In the genomic region with DNA sequence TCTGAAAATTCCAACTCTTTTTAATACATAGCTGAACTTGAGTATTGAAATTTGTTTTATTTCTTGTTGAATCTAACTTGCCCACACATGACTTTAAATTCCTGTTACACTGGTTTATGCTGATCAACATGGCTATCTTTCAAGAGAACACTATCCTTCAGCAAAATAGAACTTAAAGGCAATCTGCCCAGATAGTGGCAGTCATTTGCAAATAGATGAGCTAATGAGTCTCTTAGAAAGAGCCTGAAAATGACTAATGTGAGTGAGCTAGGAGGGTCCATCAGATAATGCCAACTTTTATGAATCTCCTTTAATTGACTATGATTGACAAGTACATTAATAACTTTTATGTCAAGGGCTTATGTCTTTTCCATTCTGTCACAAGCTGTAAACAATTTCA, we compare ENCODE assay signal across 1 cellular context.
TF ChIP-seq lines count a peak whose summit lies in the region.

No MANE protein-coding gene starts in this region.

TF ChIP-seq in GM23338, 12 proteins besides CTCF, POLR2A, EP300 and RAD21 (continued from another document):
- TF ChIP-seq, protein P1, sequence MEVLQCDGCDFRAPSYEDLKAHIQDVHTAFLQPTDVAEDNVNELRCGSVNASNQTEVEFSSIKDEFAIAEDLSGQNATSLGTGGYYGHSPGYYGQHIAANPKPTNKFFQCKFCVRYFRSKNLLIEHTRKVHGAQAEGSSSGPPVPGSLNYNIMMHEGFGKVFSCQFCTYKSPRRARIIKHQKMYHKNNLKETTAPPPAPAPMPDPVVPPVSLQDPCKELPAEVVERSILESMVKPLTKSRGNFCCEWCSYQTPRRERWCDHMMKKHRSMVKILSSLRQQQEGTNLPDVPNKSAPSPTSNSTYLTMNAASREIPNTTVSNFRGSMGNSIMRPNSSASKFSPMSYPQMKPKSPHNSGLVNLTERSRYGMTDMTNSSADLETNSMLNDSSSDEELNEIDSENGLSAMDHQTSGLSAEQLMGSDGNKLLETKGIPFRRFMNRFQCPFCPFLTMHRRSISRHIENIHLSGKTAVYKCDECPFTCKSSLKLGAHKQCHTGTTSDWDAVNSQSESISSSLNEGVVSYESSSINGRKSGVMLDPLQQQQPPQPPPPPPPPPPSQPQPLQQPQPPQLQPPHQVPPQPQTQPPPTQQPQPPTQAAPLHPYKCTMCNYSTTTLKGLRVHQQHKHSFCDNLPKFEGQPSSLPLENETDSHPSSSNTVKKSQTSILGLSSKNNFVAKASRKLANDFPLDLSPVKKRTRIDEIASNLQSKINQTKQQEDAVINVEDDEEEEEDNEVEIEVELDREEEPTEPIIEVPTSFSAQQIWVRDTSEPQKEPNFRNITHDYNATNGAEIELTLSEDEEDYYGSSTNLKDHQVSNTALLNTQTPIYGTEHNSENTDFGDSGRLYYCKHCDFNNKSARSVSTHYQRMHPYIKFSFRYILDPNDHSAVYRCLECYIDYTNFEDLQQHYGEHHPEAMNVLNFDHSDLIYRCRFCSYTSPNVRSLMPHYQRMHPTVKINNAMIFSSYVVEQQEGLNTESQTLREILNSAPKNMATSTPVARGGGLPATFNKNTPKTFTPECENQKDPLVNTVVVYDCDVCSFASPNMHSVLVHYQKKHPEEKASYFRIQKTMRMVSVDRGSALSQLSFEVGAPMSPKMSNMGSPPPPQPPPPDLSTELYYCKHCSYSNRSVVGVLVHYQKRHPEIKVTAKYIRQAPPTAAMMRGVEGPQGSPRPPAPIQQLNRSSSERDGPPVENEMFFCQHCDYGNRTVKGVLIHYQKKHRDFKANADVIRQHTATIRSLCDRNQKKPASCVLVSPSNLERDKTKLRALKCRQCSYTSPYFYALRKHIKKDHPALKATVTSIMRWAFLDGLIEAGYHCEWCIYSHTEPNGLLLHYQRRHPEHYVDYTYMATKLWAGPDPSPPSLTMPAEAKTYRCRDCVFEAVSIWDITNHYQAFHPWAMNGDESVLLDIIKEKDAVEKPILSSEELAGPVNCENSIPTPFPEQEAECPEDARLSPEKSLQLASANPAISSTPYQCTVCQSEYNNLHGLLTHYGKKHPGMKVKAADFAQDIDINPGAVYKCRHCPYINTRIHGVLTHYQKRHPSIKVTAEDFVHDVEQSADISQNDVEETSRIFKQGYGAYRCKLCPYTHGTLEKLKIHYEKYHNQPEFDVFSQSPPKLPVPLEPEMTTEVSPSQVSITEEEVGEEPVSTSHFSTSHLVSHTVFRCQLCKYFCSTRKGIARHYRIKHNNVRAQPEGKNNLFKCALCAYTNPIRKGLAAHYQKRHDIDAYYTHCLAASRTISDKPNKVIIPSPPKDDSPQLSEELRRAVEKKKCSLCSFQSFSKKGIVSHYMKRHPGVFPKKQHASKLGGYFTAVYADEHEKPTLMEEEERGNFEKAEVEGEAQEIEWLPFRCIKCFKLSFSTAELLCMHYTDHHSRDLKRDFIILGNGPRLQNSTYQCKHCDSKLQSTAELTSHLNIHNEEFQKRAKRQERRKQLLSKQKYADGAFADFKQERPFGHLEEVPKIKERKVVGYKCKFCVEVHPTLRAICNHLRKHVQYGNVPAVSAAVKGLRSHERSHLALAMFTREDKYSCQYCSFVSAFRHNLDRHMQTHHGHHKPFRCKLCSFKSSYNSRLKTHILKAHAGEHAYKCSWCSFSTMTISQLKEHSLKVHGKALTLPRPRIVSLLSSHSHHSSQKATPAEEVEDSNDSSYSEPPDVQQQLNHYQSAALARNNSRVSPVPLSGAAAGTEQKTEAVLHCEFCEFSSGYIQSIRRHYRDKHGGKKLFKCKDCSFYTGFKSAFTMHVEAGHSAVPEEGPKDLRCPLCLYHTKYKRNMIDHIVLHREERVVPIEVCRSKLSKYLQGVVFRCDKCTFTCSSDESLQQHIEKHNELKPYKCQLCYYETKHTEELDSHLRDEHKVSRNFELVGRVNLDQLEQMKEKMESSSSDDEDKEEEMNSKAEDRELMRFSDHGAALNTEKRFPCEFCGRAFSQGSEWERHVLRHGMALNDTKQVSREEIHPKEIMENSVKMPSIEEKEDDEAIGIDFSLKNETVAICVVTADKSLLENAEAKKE (CRISPR knock-in tag; IDR thresholded peaks at IDR 0.05), result no peak
- TF ChIP-seq, protein P2, sequence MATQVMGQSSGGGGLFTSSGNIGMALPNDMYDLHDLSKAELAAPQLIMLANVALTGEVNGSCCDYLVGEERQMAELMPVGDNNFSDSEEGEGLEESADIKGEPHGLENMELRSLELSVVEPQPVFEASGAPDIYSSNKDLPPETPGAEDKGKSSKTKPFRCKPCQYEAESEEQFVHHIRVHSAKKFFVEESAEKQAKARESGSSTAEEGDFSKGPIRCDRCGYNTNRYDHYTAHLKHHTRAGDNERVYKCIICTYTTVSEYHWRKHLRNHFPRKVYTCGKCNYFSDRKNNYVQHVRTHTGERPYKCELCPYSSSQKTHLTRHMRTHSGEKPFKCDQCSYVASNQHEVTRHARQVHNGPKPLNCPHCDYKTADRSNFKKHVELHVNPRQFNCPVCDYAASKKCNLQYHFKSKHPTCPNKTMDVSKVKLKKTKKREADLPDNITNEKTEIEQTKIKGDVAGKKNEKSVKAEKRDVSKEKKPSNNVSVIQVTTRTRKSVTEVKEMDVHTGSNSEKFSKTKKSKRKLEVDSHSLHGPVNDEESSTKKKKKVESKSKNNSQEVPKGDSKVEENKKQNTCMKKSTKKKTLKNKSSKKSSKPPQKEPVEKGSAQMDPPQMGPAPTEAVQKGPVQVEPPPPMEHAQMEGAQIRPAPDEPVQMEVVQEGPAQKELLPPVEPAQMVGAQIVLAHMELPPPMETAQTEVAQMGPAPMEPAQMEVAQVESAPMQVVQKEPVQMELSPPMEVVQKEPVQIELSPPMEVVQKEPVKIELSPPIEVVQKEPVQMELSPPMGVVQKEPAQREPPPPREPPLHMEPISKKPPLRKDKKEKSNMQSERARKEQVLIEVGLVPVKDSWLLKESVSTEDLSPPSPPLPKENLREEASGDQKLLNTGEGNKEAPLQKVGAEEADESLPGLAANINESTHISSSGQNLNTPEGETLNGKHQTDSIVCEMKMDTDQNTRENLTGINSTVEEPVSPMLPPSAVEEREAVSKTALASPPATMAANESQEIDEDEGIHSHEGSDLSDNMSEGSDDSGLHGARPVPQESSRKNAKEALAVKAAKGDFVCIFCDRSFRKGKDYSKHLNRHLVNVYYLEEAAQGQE (IDR thresholded peaks at IDR 0.05; ENCODE audit: unreplicated experiment), result no peak
- TF ChIP-seq STAT1 (IDR thresholded peaks at IDR 0.05; ENCODE audit: unreplicated experiment), result no peak
- TF ChIP-seq ZNF114 (CRISPR knock-in tag; IDR thresholded peaks at IDR 0.05), result no peak
- TF ChIP-seq CREB1 (CRISPR knock-in tag; IDR thresholded peaks at IDR 0.05; ENCODE audit: low read depth), result no peak
